ENCODE assay signal across 28 cellular contexts in genomic region chr6:135640048-135640447, GRCh38.
"Had no signal": no experiment of that assay in that cellular context is flagged by ENCODE, and none has a peak within 500 bp of the region (broad histone marks: within the 10 kb centered on the region; RNA-seq: fewer than 3 reads in every experiment).

No MANE protein-coding gene starts in this region.

- H3K4me1 ChIP-seq: body of pancreas, esophagus muscularis mucosa, foreskin keratinocyte, heart right ventricle had no signal

- H3K4me3 Mint-ChIP-seq: activated CD4-positive, alpha-beta memory T cell treated with anti-CD3 and anti-CD28 coated beads, Interleukin-2, amount 10 ng/mL, durations not matched to agents 7 days and 5 days; activated CD4-positive, alpha-beta T cell treated with anti-CD3 and anti-CD28 coated beads, Interleukin-2, amount 10 ng/mL, durations not matched to agents 7 days and 5 days; activated CD8-positive, alpha-beta memory T cell treated with anti-CD3 and anti-CD28 coated beads, Interleukin-2, amount 10 ng/mL, durations not matched to agents 7 days and 5 days; activated naive CD4-positive, alpha-beta T cell treated with anti-CD3 and anti-CD28 coated beads for 36 hours; mesothelial cell of epicardium; naive B cell had no signal

- H3K9me3 ChIP-seq: adrenal gland, body of pancreas, esophagus muscularis mucosa, heart right ventricle, ovary, thoracic aorta had no signal

- H3K4me1 Mint-ChIP-seq: naive B cell had no signal

- H3K36me3 ChIP-seq: adrenal gland, esophagus muscularis mucosa, heart right ventricle, ovary, thoracic aorta had no signal

- H3K36me3 Mint-ChIP-seq: mesothelial cell of epicardium, naive B cell had no signal

- H3K27me3 ChIP-seq: adrenal gland, body of pancreas, esophagus muscularis mucosa, foreskin keratinocyte, heart right ventricle, ovary had no signal

- DNase-seq: activated CD4-positive, alpha-beta memory T cell treated with anti-CD3 and anti-CD28 coated beads, Interleukin-2, amount 10 ng/mL, durations not matched to agents 7 days and 5 days; activated CD4-positive, alpha-beta T cell treated with anti-CD3 and anti-CD28 coated beads, Interleukin-2, amount 10 ng/mL, durations not matched to agents 7 days and 5 days; activated CD4-positive, CD25-positive, alpha-beta regulatory T cell; activated CD8-positive, alpha-beta memory T cell treated with anti-CD3 and anti-CD28 coated beads, Interleukin-2, amount 10 ng/mL, durations not matched to agents 7 days and 5 days; activated effector memory CD4-positive, alpha-beta T cell treated with Interleukin-2 at 50 U/mL for 16 hours; activated naive CD4-positive, alpha-beta T cell treated with anti-CD3 and anti-CD28 coated beads for 36 hours; adrenal gland; aorta; body of pancreas; dermis blood vessel endothelial cell; effector CD4-positive, alpha-beta T cell; foreskin keratinocyte; heart right ventricle; naive B cell; ovary; stimulated activated CD4-positive, alpha-beta T cell treated with anti-CD3 and anti-CD28 coated beads, Interleukin-4, amount 100 ng/mL, for 4 hours; stimulated activated CD8-positive, alpha-beta memory T cell treated with anti-CD3 and anti-CD28 coated beads, Interleukin-4, amount 100 ng/mL, for 48 hours; stimulated activated naive CD4-positive, alpha-beta T cell treated with Interleukin-2 at 50 U/mL for 16 hours; trophoblast cell had no signal

- H3K27me3 Mint-ChIP-seq: activated CD4-positive, alpha-beta T cell treated with anti-CD3 and anti-CD28 coated beads, Interleukin-2, amount 10 ng/mL, durations not matched to agents 7 days and 5 days; progenitor cell of endocrine pancreas had no signal

- ATAC-seq: body of pancreas, foreskin keratinocyte, heart right ventricle, sciatic nerve, SK-N-SH treated with all-trans-retinoic acid at 6 μM for 48 hours had no signal

- H3K27ac ChIP-seq: adrenal gland, body of pancreas, esophagus muscularis mucosa, foreskin keratinocyte, heart right ventricle, ovary, skin epidermis, thoracic aorta had no signal

- H3K27ac Mint-ChIP-seq: activated CD4-positive, alpha-beta T cell treated with anti-CD3 and anti-CD28 coated beads, Interleukin-2, amount 10 ng/mL, durations not matched to agents 7 days and 5 days; activated naive CD4-positive, alpha-beta T cell treated with anti-CD3 and anti-CD28 coated beads for 36 hours; mesothelial cell of epicardium had no signal

- FAIRE-seq: colon, urothelium cell line had no signal

- H3K4me3 ChIP-seq: adrenal gland, body of pancreas, esophagus muscularis mucosa, heart right ventricle, ovary, skin epidermis, thoracic aorta had no signal
